23 cellular contexts compared by ENCODE assay signal in genomic region chr2:149224458-149224857, GRCh38.
"Had no signal": no experiment of that assay in that cellular context is flagged by ENCODE, and none has a peak within 500 bp of the region (broad histone marks: within the 10 kb centered on the region; RNA-seq: fewer than 3 reads in every experiment).

No MANE protein-coding gene starts in this region.

- DNase-seq: activated CD4-positive, alpha-beta T cell treated with anti-CD3 and anti-CD28 coated beads, Interleukin-2, amount 10 ng/mL, durations not matched to agents 24 days and 14 days; activated CD4-positive, alpha-beta T cell treated with anti-CD3 and anti-CD28 coated beads, Interleukin-2, amount 50 U/mL, for 4 hours; activated CD8-positive, alpha-beta T cell treated with anti-CD3 and anti-CD28 coated beads for 36 hours; activated gamma-delta T cell; activated naive CD4-positive, alpha-beta T cell treated with Interleukin-2 at 50 U/mL for 16 hours; activated naive CD8-positive, alpha-beta T cell treated with anti-CD3 and anti-CD28 coated beads, Interleukin-2, amount 10 ng/mL, durations not matched to agents 7 days and 5 days; activated T-cell treated with anti-CD3 and anti-CD28 coated beads, Interleukin-2, amount 50 U/mL, for 24 hours; amygdala; IMR-90; NCI-H1105; NCI-H1417 treated with DMSO at 0.1 percent for 48 hours; NCI-H187 treated with DMSO at 0.1 percent for 48 hours; NCI-H2081; NCI-H226; NCI-H524 treated with DMSO at 0.1 percent for 48 hours; PC-3; Peyer's patch; SIG-M5; SW 1271; T1000 had no signal

- H3K4me1 ChIP-seq: ascending aorta, Peyer's patch had no signal

- H3K27me3 ChIP-seq: ascending aorta, Peyer's patch had no signal

- H3K9me3 ChIP-seq: ascending aorta, Peyer's patch had no signal

- H3K36me3 ChIP-seq: ascending aorta, Peyer's patch had no signal

- H3K4me3 ChIP-seq: ascending aorta, K562, Peyer's patch had no signal

- FAIRE-seq: K562 had no signal

- H3K27ac ChIP-seq: ascending aorta, Peyer's patch, RWPE1 had no signal
